In the genomic region with DNA sequence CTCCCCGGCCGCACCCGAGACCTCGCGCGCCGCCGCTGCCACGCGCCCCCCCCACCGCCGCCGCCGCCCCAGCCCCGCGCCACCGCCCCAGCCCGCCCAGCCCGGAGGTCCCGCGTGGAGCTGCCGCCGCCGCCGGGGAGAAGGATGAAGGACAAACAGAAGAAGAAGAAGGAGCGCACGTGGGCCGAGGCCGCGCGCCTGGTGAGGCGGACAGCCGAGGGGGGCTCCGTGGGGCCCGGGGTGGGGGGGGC, we compare ENCODE assay signal across 8 cellular contexts. TPM values are rescaled to one million over a fixed set of nuclear protein-coding genes. Genes with fewer than 3 reads are reported as not detected.
DNase-seq lines count a peak whose midpoint lies in the region; ATAC-seq and TF ChIP-seq lines count a peak whose summit lies in the region.

No MANE protein-coding gene starts in this region.

- ATAC-seq in CD4-positive, CD25-positive, alpha-beta regulatory T cell (ENCODE audit: low read depth in 2 of 2) = no peak
- ATAC-seq in HG02678 (IDR thresholded peaks at IDR 0.05; ENCODE audit: unreplicated experiment) (no peak), HG02938 (IDR thresholded peaks at IDR 0.05; ENCODE audit: unreplicated experiment) (no peak)

- peaks cover 0 to 2% (median 0%) of the 10 kb centered on the region in 7 donors for H3K9me3 Mint-ChIP-seq in CD4-positive, CD25-positive, alpha-beta regulatory T cell
- H3K9me3 Mint-ChIP-seq in endodermal cell = no peaks in the 10 kb centered on the region

- TF ChIP-seq POLR2A in NB4 (IDR thresholded peaks at IDR 0.05; ENCODE audit: extremely low read depth, insufficient read length) = no peak
- TF ChIP-seq POLR2A in ovary (IDR thresholded peaks at IDR 0.05) = no peak

- H3K4me1 Mint-ChIP-seq in CD4-positive, CD25-positive, alpha-beta regulatory T cell = peaks cover 30 to 65% (median 45%) of the 10 kb centered on the region in 4 donors
- peaks cover 17% of the 10 kb centered on the region for H3K4me1 Mint-ChIP-seq in endodermal cell

- H3K4me1 ChIP-seq in CD4-positive, CD25-positive, alpha-beta regulatory T cell (ENCODE audit: control insufficient read depth, insufficient read depth, low read length, poor library complexity, severe bottlenecking) = peaks cover 73% of the 10 kb centered on the region
- H3K4me1 ChIP-seq in endodermal cell (ENCODE audit: control insufficient read depth, insufficient read depth, low read length) (no peaks in the 10 kb centered on the region), ovary (ENCODE audit: insufficient read depth) (peaks cover 10% of the 10 kb centered on the region)

- intact Hi-C loops in ovary (cut with DNase I) = loop anchor here in 1 of 4 donors (5.0 kb wide), 1 partner anchor 124 kb away; no protein-coding TSS in a partner anchor

- no peak overlapping the region for H3K4me3 ChIP-seq in CD4-positive, CD25-positive, alpha-beta regulatory T cell (ENCODE audit: low read depth, low read length)
- H3K4me3 ChIP-seq in NB4 (ENCODE audit: low read depth, low read length) (peak overlapping the region; percentile 93), endodermal cell (ENCODE audit: low read length) (peak overlapping the region; percentile 81), ovary (peak overlapping the region; percentile 87)

- H3K27ac ChIP-seq in CD4-positive, CD25-positive, alpha-beta regulatory T cell (ENCODE audit: insufficient read depth, low read length, poor library complexity, severe bottlenecking) = peak overlapping the region; percentile 98
- H3K27ac ChIP-seq in endodermal cell (ENCODE audit: low read depth, low read length) = peak overlapping the region; percentile 79
- H3K27ac ChIP-seq in ovary = peak overlapping the region; percentile 87 to 96

- peak overlapping the region in 1 of 3 donors; percentile 98 for H3K27ac Mint-ChIP-seq in CD4-positive, CD25-positive, alpha-beta regulatory T cell
- no peak overlapping the region for H3K27ac Mint-ChIP-seq in endodermal cell

- H3K4me3 Mint-ChIP-seq in CD4-positive, CD25-positive, alpha-beta regulatory T cell = peak overlapping the region in 2 of 4 donors; percentile 97 to 100
- peak overlapping the region; percentile 95 for H3K4me3 Mint-ChIP-seq in endodermal cell

- peaks cover 4% of the 10 kb centered on the region for H3K36me3 Mint-ChIP-seq in CD4-positive, CD25-positive, alpha-beta regulatory T cell
- H3K36me3 Mint-ChIP-seq in endodermal cell (ENCODE audit: low read depth) = peaks cover 22% of the 10 kb centered on the region

- no peaks in the 10 kb centered on the region for H3K36me3 ChIP-seq in CD4-positive, CD25-positive, alpha-beta regulatory T cell (ENCODE audit: control insufficient read depth, insufficient read depth, low read length)
- H3K36me3 ChIP-seq in endodermal cell (ENCODE audit: control insufficient read depth, insufficient read depth, low read length) (no peaks in the 10 kb centered on the region), ovary (no peaks in the 10 kb centered on the region)

- H3K27me3 Mint-ChIP-seq in CD4-positive, CD25-positive, alpha-beta regulatory T cell = no peaks in the 10 kb centered on the region
- peaks cover 81% of the 10 kb centered on the region for H3K27me3 Mint-ChIP-seq in endodermal cell (ENCODE audit: insufficient read depth)

- WGBS in endodermal cell (ENCODE audit: insufficient coverage in 1 of 2, insufficient read length in 1 of 2), 2 experiments = 0% methylated on average over 12 of the region's 35 CpGs; no CpG with 5 or more reads in 1 of the 2 experiments
- 0 to 1% (median 0%) methylated on average over 5 to 34 of the region's 35 CpGs for WGBS in ovary, 3 donors

- TF ChIP-seq EP300 in ovary (IDR thresholded peaks at IDR 0.05) = no peak

- no peaks in the 10 kb centered on the region for H3K27me3 ChIP-seq in CD4-positive, CD25-positive, alpha-beta regulatory T cell (ENCODE audit: control insufficient read depth, insufficient read depth, low read length)
- H3K27me3 ChIP-seq in endodermal cell (ENCODE audit: control insufficient read depth, insufficient read depth, low read length, poor library complexity, severe bottlenecking) = no peaks in the 10 kb centered on the region
- no peaks in the 10 kb centered on the region for H3K27me3 ChIP-seq in ovary

- H3K9me3 ChIP-seq in CD4-positive, CD25-positive, alpha-beta regulatory T cell (ENCODE audit: control insufficient read depth in 2 of 2, low read length in 2 of 2) = no peaks in the 10 kb centered on the region
- H3K9me3 ChIP-seq in endodermal cell (ENCODE audit: control insufficient read depth, low read length) = no peaks in the 10 kb centered on the region
- H3K9me3 ChIP-seq in ovary = no peaks in the 10 kb centered on the region

- peak overlapping the region; percentile 88 for H3K9ac ChIP-seq in endodermal cell (ENCODE audit: extremely low read depth, low read length, poor library complexity, severe bottlenecking)

- TF ChIP-seq CTCF in NB4 (IDR thresholded peaks at IDR 0.05; ENCODE audit: low read depth, low read length) (no peak), endodermal cell (conservative IDR thresholded peaks at IDR 0.05) (no peak), ovary (IDR thresholded peaks at IDR 0.05) (no peak)

- no peak for DNase-seq in CD4-positive, CD25-positive, alpha-beta regulatory T cell
- DNase-seq in NB4 (ENCODE audit: low read depth) (no peak), endodermal cell (no peak), ovary (no peak), GF-D8 (lab: John Stamatoyannopoulos, UW) (no peak), HuH-7.5 (ENCODE audit: low spot score) (no peak)

RNA-seq across cellular contexts. Expression of a gene that starts 0.4 kb away (rescaled TPM):
- 314 TPM for total RNA-seq in CD4-positive, CD25-positive, alpha-beta regulatory T cell
- 10 to 100 TPM; 15.0 to 28.3 (median 21.1) TPM for polyA plus RNA-seq in CD4-positive, CD25-positive, alpha-beta regulatory T cell
- total RNA-seq in endodermal cell (10 to 100 TPM; 88.9 to 98.6 TPM), ovary (10 to 100 TPM; 52.6 to 85.1 (median 71.2) TPM)
- 72.1 TPM for polyA plus RNA-seq in endodermal cell (2013, experiment 1 of 2)
- 63.8 TPM for polyA plus RNA-seq in endodermal cell (2013, experiment 2 of 2)
- 10 to 100 TPM; 31.6 to 49.7 TPM for polyA plus RNA-seq in ovary
